In the genomic region with DNA sequence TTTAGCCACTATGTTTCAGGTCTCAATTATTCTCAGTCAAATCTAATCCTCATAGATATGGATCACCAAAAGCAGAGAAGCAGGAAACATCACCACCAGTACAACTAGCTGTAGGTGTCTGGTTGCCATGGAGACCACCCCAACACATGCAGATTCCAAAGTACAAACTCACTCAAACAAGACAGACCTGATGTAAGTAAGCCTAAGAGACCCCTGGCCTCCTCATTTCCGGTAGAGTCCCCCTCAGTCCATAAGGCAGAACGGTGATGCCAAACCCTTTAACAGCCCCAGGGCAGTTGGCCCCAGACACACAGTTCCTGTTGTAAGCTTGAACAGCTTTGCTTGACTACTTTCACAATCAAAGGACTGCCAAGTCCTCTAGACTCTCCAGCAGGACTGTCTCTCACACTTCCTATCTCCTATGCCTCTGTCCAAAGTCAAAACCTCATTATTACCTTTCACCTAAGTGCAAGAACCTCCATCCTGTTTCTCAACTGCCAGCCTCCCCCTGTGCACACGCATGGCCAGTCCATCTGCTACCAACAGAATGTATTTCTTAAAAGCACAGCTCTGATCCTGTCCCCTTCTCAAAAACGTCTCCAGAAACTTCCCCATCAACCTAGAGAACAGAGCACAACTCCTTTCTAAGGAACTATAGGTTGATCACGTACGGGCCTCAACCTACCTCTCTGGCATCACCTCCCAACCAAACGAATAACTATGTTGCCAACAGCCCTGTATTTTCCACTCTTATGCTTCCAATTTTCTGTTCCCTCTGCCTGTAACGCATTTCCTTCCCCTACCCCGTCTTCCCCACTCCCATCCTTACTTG, we compare ENCODE assay signal across 12 cellular contexts. TPM values are rescaled to one million over a fixed set of nuclear protein-coding genes. Genes with fewer than 3 reads are reported as not detected.
DNase-seq lines count a peak whose midpoint lies in the region; ATAC-seq and TF ChIP-seq lines count a peak whose summit lies in the region.
"Had no signal": no experiment of that assay in that cellular context is flagged by ENCODE, and none has a peak within 500 bp of the region (broad histone marks: within the 10 kb centered on the region; RNA-seq: fewer than 3 reads in every experiment).

No MANE protein-coding gene starts in this region.

- intact Hi-C loops in Calu3 (cut with micrococcal nuclease; ENCODE audit: unreplicated experiment), result no loop called here

- H3K27ac Mint-ChIP-seq in Calu3 (ENCODE audit: unreplicated experiment), result peak overlapping the region; percentile 48
- peak overlapping the region; percentile 31 for H3K27ac Mint-ChIP-seq in neural progenitor cell
- H3K27ac Mint-ChIP-seq: T-helper 2 cell treated with Interferon-gamma antibody and Interleukin-4, amounts not matched to agents 5 μg/mL and 100 μg/mL, for 36 hours had no signal

- H2AFZ ChIP-seq in neural progenitor cell (replicated peaks), result no peak overlapping the region

- H3K36me3 Mint-ChIP-seq in Calu3 (ENCODE audit: insufficient read depth, unreplicated experiment) (no peaks in the 10 kb centered on the region), neural progenitor cell (peaks cover 2% of the 10 kb centered on the region)

- no peaks in the 10 kb centered on the region for H4K20me1 ChIP-seq in neural progenitor cell (ENCODE audit: low read depth)

- no peak overlapping the region for H3K4me3 ChIP-seq in neural progenitor cell

- peaks cover 20% of the 10 kb centered on the region for H3K4me1 Mint-ChIP-seq in Calu3 (ENCODE audit: low read depth, unreplicated experiment)
- peaks cover 25% of the 10 kb centered on the region for H3K4me1 Mint-ChIP-seq in neural progenitor cell

- no peaks in the 10 kb centered on the region for H3K36me3 ChIP-seq in neural progenitor cell

- H3K4me1 ChIP-seq in neural progenitor cell, result no peaks in the 10 kb centered on the region

- no peak overlapping the region for H3K27ac ChIP-seq in neural progenitor cell

- CTCF ChIA-PET in Calu3 (lab: Charles Lee), result interaction anchor here (0.8 to 1.0 kb wide), 2 partner anchors 23 to 343 kb away, joined by 3 read pairs; no protein-coding TSS in a partner anchor

- no peaks in the 10 kb centered on the region for H3K9me3 Mint-ChIP-seq in Calu3 (ENCODE audit: low read depth, unreplicated experiment)
- peaks cover 5% of the 10 kb centered on the region for H3K9me3 Mint-ChIP-seq in neural progenitor cell
- H3K9me3 Mint-ChIP-seq: T-helper 2 cell treated with Interferon-gamma antibody and Interleukin-4, amounts not matched to agents 5 μg/mL and 100 μg/mL, for 36 hours had no signal

- H3K9ac ChIP-seq in neural progenitor cell, result no peak overlapping the region

- no peak for ATAC-seq in GM19035 (IDR thresholded peaks at IDR 0.05; ENCODE audit: unreplicated experiment)
- no peak for ATAC-seq in HG03135 (IDR thresholded peaks at IDR 0.05; ENCODE audit: unreplicated experiment)
- no peak for ATAC-seq in GM21360 (IDR thresholded peaks at IDR 0.05; ENCODE audit: unreplicated experiment)
- ATAC-seq: HCT116 had no signal

- no peaks in the 10 kb centered on the region for H3K27me3 Mint-ChIP-seq in Calu3 (ENCODE audit: unreplicated experiment)
- peaks cover 6% of the 10 kb centered on the region for H3K27me3 Mint-ChIP-seq in neural progenitor cell (ENCODE audit: insufficient read depth, low read depth)

- H3K4me3 Mint-ChIP-seq in Calu3 (ENCODE audit: low read depth, unreplicated experiment) (peak overlapping the region; percentile 5), neural progenitor cell (no peak overlapping the region)
- H3K4me3 Mint-ChIP-seq: T-helper 2 cell treated with Interferon-gamma antibody and Interleukin-4, amounts not matched to agents 5 μg/mL and 100 μg/mL, for 36 hours had no signal

- peak; percentile 69 for DNase-seq in Calu3
- peak; percentile 57 for DNase-seq in NCI-H69 (lab: John Stamatoyannopoulos, UW)
- peak; percentile 40 for DNase-seq in epidermal melanocyte (ENCODE audit: insufficient read length, low spot score)
- DNase-seq in neural progenitor cell (ENCODE audit: low spot score), result no peak
- no peak for DNase-seq in SHP77 treated with DMSO at 0.1 percent for 48 hours (lab: John Stamatoyannopoulos, UW)
- DNase-seq: activated naive CD4-positive, alpha-beta T cell; stimulated activated CD4-positive, alpha-beta T cell treated with anti-CD3 and anti-CD28 coated beads, Interleukin-15, amount 100 ng/mL, for 24 hours had no signal

- H3K79me2 ChIP-seq in neural progenitor cell (ENCODE audit: low read depth), result no peaks in the 10 kb centered on the region

- no TSS peak for BruUV-seq in Calu3 (replicated peaks; lab: Mats Ljungman, UMichigan)

- peaks cover 7% of the 10 kb centered on the region for H3F3A ChIP-seq in neural progenitor cell (ENCODE audit: low read depth)

- no peaks in the 10 kb centered on the region for H3K27me3 ChIP-seq in neural progenitor cell

- no peaks in the 10 kb centered on the region for H3K9me3 ChIP-seq in neural progenitor cell (ENCODE audit: low read depth)

- no peak overlapping the region for H3K4me2 ChIP-seq in neural progenitor cell

- TF ChIP-seq CTCF in Calu3 (IDR thresholded peaks at IDR 0.05; ENCODE audit: unreplicated experiment) (no peak), neural progenitor cell (IDR thresholded peaks at IDR 0.05) (no peak)

RNA-seq across cellular contexts. Expression of a gene that starts 23.9 kb away (rescaled TPM):
- total RNA-seq in Calu3 (2022) (60.3 and 70.1 TPM in 2 replicates), neural progenitor cell (ENCODE audit: low replicate concordance) (5.5 and 8.2 TPM in 2 replicates)

Comparison
In these comparisons a context has a peak if more than half of its experiments do, and no peak if none do; other contexts are left out.
1. DNase-seq: peak in Calu3 (single experiment), NCI-H69 (single experiment) and epidermal melanocyte (single experiment); none in neural progenitor cell (single experiment) and SHP77 treated with DMSO at 0.1 percent for 48 hours (single experiment).